8 cellular contexts compared by ENCODE assay signal in genomic region chr1:149175812-149176211, GRCh38.
DNase-seq lines count a peak whose midpoint lies in the region; ATAC-seq and TF ChIP-seq lines count a peak whose summit lies in the region.
"Not testable (repeated sequence)": the region's sequence is repeated elsewhere in the genome, so short reads cannot be mapped to it uniquely, and the experiment has no call there.

No MANE protein-coding gene starts in this region.

- ATAC-seq in stimulated activated naive CD8-positive, alpha-beta T cell treated with anti-CD3 and anti-CD28 coated beads, Interleukin-15, amount 100 ng/mL, for 72 hours, result not testable (repeated sequence)

- H4K91ac ChIP-seq in H9 (ENCODE audit: insufficient read length, low read depth, low read length), result not testable (repeated sequence)

- CTCF ChIA-PET in SK-N-SH (lab: Yijun Ruan, JAX), result not testable (repeated sequence)

- not testable (repeated sequence) for H3K36me3 Mint-ChIP-seq in H9 (ENCODE audit: insufficient read depth in 1 of 3, low read depth in 3 of 3); activated naive CD8-positive, alpha-beta T cell treated with anti-CD3 and anti-CD28 coated beads for 36 hours; neural progenitor cell

- H3K14ac ChIP-seq in H9 (ENCODE audit: insufficient read depth, low read length), result not testable (repeated sequence)

- not testable (repeated sequence) for H3K4me2 ChIP-seq in H9 (ENCODE audit: insufficient read depth, insufficient read length, low read length); SK-N-SH
- H3K4me2 ChIP-seq in neural progenitor cell, result peak overlapping the region; percentile 77

- H3K27me3 Mint-ChIP-seq in H9 (ENCODE audit: low read depth); activated naive CD8-positive, alpha-beta T cell treated with anti-CD3 and anti-CD28 coated beads for 36 hours; neural progenitor cell (ENCODE audit: insufficient read depth, low read depth); stimulated activated naive CD8-positive, alpha-beta T cell treated with anti-CD3 and anti-CD28 coated beads, Interleukin-15, amount 100 ng/mL, for 72 hours: not testable (repeated sequence)

- not testable (repeated sequence) for H3K27ac ChIP-seq in H9 (ENCODE audit: insufficient read length, low read depth, low read length); SK-N-SH (ENCODE audit: low read depth in 2 of 2, low read length in 1 of 2); neural progenitor cell
- peak overlapping the region; percentile 55 for H3K27ac ChIP-seq in effector memory CD4-positive, alpha-beta T cell (ENCODE audit: insufficient read depth, low read length, poor library complexity, severe bottlenecking)

- not testable (repeated sequence) for TF ChIP-seq CTCF in AG09309 (IDR thresholded peaks at IDR 0.05; ENCODE audit: control insufficient read depth, insufficient read depth, low read depth, low read length, missing control alignments); H9 (conservative IDR thresholded peaks at IDR 0.05); SK-N-SH (IDR thresholded peaks at IDR 0.05); kidney epithelial cell (IDR thresholded peaks at IDR 0.05; ENCODE audit: insufficient read depth, low read length, poor library complexity, severe bottlenecking); neural progenitor cell (IDR thresholded peaks at IDR 0.05)

- H3K36me3 ChIP-seq in SK-N-SH (replicated peaks in 1 of 2; ENCODE audit: control insufficient read depth in 1 of 2, insufficient read depth in 2 of 2, low read length in 1 of 2); effector memory CD4-positive, alpha-beta T cell (ENCODE audit: control insufficient read depth, insufficient read depth, low read length); kidney epithelial cell (ENCODE audit: control insufficient read depth, insufficient read depth, low read length); neural progenitor cell: not testable (repeated sequence)

- H3K79me1 ChIP-seq in H9 (ENCODE audit: insufficient read depth, low read depth, low read length, poor library complexity, severe bottlenecking), result not testable (repeated sequence)

- H2AK5ac ChIP-seq in H9 (ENCODE audit: insufficient read length, low read length), result not testable (repeated sequence)

- not testable (repeated sequence) for H3K4ac ChIP-seq in H9 (ENCODE audit: low read depth, low read length)

- H3K9ac ChIP-seq in H9 (ENCODE audit: extremely low read depth, insufficient read length, low read length); neural progenitor cell: not testable (repeated sequence)
- H3K9ac ChIP-seq in SK-N-SH, result peak overlapping the region; percentile 36; the same call in 1 of the 2 replicates

- not testable (repeated sequence) for H4K5ac ChIP-seq in H9 (ENCODE audit: insufficient read length, low read depth, low read length)

- H4K8ac ChIP-seq in H9 (replicated peaks; ENCODE audit: insufficient read length, low read depth, low read length), result not testable (repeated sequence)

- TF ChIP-seq EP300 in SK-N-SH (IDR thresholded peaks at IDR 0.05; ENCODE audit: borderline replicate concordance in 1 of 2, low read depth in 1 of 2, low read length in 1 of 2), result not testable (repeated sequence)

- peak overlapping the region; percentile 65 to 78 for H3K4me3 Mint-ChIP-seq in H9
- H3K4me3 Mint-ChIP-seq in activated naive CD8-positive, alpha-beta T cell treated with anti-CD3 and anti-CD28 coated beads for 36 hours, result peak overlapping the region; percentile 71
- peak overlapping the region; percentile 83 for H3K4me3 Mint-ChIP-seq in neural progenitor cell
- peak overlapping the region; percentile 15 to 51 for H3K4me3 Mint-ChIP-seq in stimulated activated naive CD8-positive, alpha-beta T cell treated with anti-CD3 and anti-CD28 coated beads, Interleukin-15, amount 100 ng/mL, for 72 hours

- not testable (repeated sequence) for H3K4me1 ChIP-seq in H9 (ENCODE audit: insufficient read depth, low read length); SK-N-SH (ENCODE audit: control insufficient read depth in 1 of 2, insufficient read depth in 2 of 2, low read depth in 1 of 2, low read length in 1 of 2); effector memory CD4-positive, alpha-beta T cell (ENCODE audit: control insufficient read depth, insufficient read depth, low read length, poor library complexity, severe bottlenecking); neural progenitor cell

- not testable (repeated sequence) for H2BK12ac ChIP-seq in H9 (ENCODE audit: insufficient read length, low read depth, low read length)

- H2BK20ac ChIP-seq in H9 (ENCODE audit: low read depth, low read length, poor library complexity, severe bottlenecking), result not testable (repeated sequence)

- H3K4me3 ChIP-seq in AG09309 (ENCODE audit: control insufficient read depth, low read depth, low read length) (peak overlapping the region; percentile 40), SK-N-SH (ENCODE audit: low read depth in 2 of 2, low read length in 1 of 2) (peak overlapping the region in 1 of 2 experiments; percentile 33; a peak in 1 of 4 replicates), kidney epithelial cell (ENCODE audit: low read depth, low read length) (peak overlapping the region; percentile 31), neural progenitor cell (peak overlapping the region; percentile 54)
- not testable (repeated sequence) for H3K4me3 ChIP-seq in effector memory CD4-positive, alpha-beta T cell (ENCODE audit: insufficient read depth, low read depth, low read length, poor library complexity, severe bottlenecking)

- H3K9me3 Mint-ChIP-seq in H9; activated naive CD8-positive, alpha-beta T cell treated with anti-CD3 and anti-CD28 coated beads for 36 hours; neural progenitor cell; stimulated activated naive CD8-positive, alpha-beta T cell treated with anti-CD3 and anti-CD28 coated beads, Interleukin-15, amount 100 ng/mL, for 72 hours: not testable (repeated sequence)

- not testable (repeated sequence) for H3K9me2 ChIP-seq in SK-N-SH

- not testable (repeated sequence) for H3K27ac Mint-ChIP-seq in H9, neural progenitor cell
- peak overlapping the region; percentile 78 for H3K27ac Mint-ChIP-seq in activated naive CD8-positive, alpha-beta T cell treated with anti-CD3 and anti-CD28 coated beads for 36 hours
- peak overlapping the region in 1 of 2 donors; percentile 52 for H3K27ac Mint-ChIP-seq in stimulated activated naive CD8-positive, alpha-beta T cell treated with anti-CD3 and anti-CD28 coated beads, Interleukin-15, amount 100 ng/mL, for 72 hours

- not testable (repeated sequence) for H4K20me1 ChIP-seq in H9 (ENCODE audit: control insufficient read depth, insufficient read depth, insufficient read length); SK-N-SH (ENCODE audit: insufficient read depth); neural progenitor cell (ENCODE audit: low read depth)

- not testable (repeated sequence) for H3K27me3 ChIP-seq in H9 (ENCODE audit: insufficient read depth, low read length); SK-N-SH (ENCODE audit: insufficient read depth); effector memory CD4-positive, alpha-beta T cell (replicated peaks; ENCODE audit: control insufficient read depth, insufficient read depth, low read length, poor library complexity, severe bottlenecking); kidney epithelial cell (ENCODE audit: control insufficient read depth, insufficient read depth, low read length); neural progenitor cell

- DNase-seq in AG09309 (ENCODE audit: low read depth); H9; SK-N-SH; activated naive CD8-positive, alpha-beta T cell treated with anti-CD3 and anti-CD28 coated beads for 36 hours; kidney epithelial cell (ENCODE audit: low read depth); neural progenitor cell (ENCODE audit: low spot score): not testable (repeated sequence)
- DNase-seq in effector memory CD4-positive, alpha-beta T cell, result peak in 1 of 3 donors; percentile 6
- peak in 1 of 2 donors; percentile 30 for DNase-seq in stimulated activated naive CD8-positive, alpha-beta T cell treated with anti-CD3 and anti-CD28 coated beads, Interleukin-15, amount 100 ng/mL, for 72 hours

- H2BK5ac ChIP-seq in H9 (ENCODE audit: insufficient read length, low read length), result not testable (repeated sequence)

- no CpG with 5 or more reads among the region's 21 CpGs for WGBS in H9 (ENCODE audit: extremely low coverage, insufficient read length, low lambda C conversion rate)
- 0% methylated on average over 9 of the region's 21 CpGs for WGBS in SK-N-SH (ENCODE audit: low lambda C conversion rate)

- H2AFZ ChIP-seq in H9 (ENCODE audit: low read length); SK-N-SH (ENCODE audit: low read depth); neural progenitor cell (replicated peaks): not testable (repeated sequence)

- not testable (repeated sequence) for H2BK15ac ChIP-seq in H9 (ENCODE audit: low read depth, low read length)

- not testable (repeated sequence) for H3K23me2 ChIP-seq in H9 (ENCODE audit: insufficient read length, low read depth, low read length, poor library complexity, severe bottlenecking)

- H2BK120ac ChIP-seq in H9 (ENCODE audit: low read depth, low read length, poor library complexity, severe bottlenecking), result not testable (repeated sequence)

- not testable (repeated sequence) for H3K9me3 ChIP-seq in H9 (ENCODE audit: control insufficient read depth, low read depth, low read length); SK-N-SH; effector memory CD4-positive, alpha-beta T cell (ENCODE audit: control insufficient read depth, low read length); neural progenitor cell (ENCODE audit: low read depth)

- H3K18ac ChIP-seq in H9 (ENCODE audit: insufficient read length, low read depth, low read length), result not testable (repeated sequence)

- not testable (repeated sequence) for H3K23ac ChIP-seq in H9 (ENCODE audit: insufficient read length, low read depth, low read length)

- not testable (repeated sequence) for H3K4me1 Mint-ChIP-seq in H9; activated naive CD8-positive, alpha-beta T cell treated with anti-CD3 and anti-CD28 coated beads for 36 hours; neural progenitor cell; stimulated activated naive CD8-positive, alpha-beta T cell treated with anti-CD3 and anti-CD28 coated beads, Interleukin-15, amount 100 ng/mL, for 72 hours

- not testable (repeated sequence) for H3F3A ChIP-seq in SK-N-SH (replicated peaks; ENCODE audit: insufficient read depth); neural progenitor cell (ENCODE audit: low read depth)

- H3K56ac ChIP-seq in H9 (ENCODE audit: insufficient read length, low read depth, low read length), result not testable (repeated sequence)

- H3T11ph ChIP-seq in H9 (ENCODE audit: low read length), result not testable (repeated sequence)

- POLR2A ChIA-PET in SK-N-SH (lab: Yijun Ruan, JAX), result not testable (repeated sequence)

- H3K79me2 ChIP-seq in H9 (ENCODE audit: insufficient read depth, low read length); SK-N-SH (ENCODE audit: insufficient read depth); neural progenitor cell (ENCODE audit: low read depth): not testable (repeated sequence)

- not testable (repeated sequence) for TF ChIP-seq RAD21 in SK-N-SH (IDR thresholded peaks at IDR 0.05; ENCODE audit: low read length)

Comparison
In these comparisons a context has a peak if more than half of its experiments do, and no peak if none do; other contexts are left out.
1. H3K4me3 Mint-ChIP-seq: peak in every context shown above with its lines; median percentile 83 in neural progenitor cell; 72 in H9; 71 in activated naive CD8-positive, alpha-beta T cell treated with anti-CD3 and anti-CD28 coated beads for 36 hours; 33 in stimulated activated naive CD8-positive, alpha-beta T cell treated with anti-CD3 and anti-CD28 coated beads, Interleukin-15, amount 100 ng/mL, for 72 hours.